17 cellular contexts compared by ENCODE assay signal in genomic region chr16:13005836-13006235, GRCh38.
DNase-seq lines count a peak whose midpoint lies in the region; ATAC-seq and TF ChIP-seq lines count a peak whose summit lies in the region.
"Had no signal": no experiment of that assay in that cellular context is flagged by ENCODE, and none has a peak within 500 bp of the region (broad histone marks: within the 10 kb centered on the region; RNA-seq: fewer than 3 reads in every experiment).

No MANE protein-coding gene starts in this region.

- no peak overlapping the region for H3K27ac ChIP-seq in adrenal gland
- H3K27ac ChIP-seq: C4-2B, GM23248, HL-60, KMS-11 had no signal

- in situ Hi-C loops in ACHN (cut with HindIII; ENCODE audit: low pct_ligation_motif_present, low pct_unique_long_range_greater_than_20kb, low sequenced_read_pairs) = no loop called here

- no peaks in the 10 kb centered on the region for H3K27me3 ChIP-seq in adrenal gland

- no peak overlapping the region for H3K4me3 ChIP-seq in adrenal gland
- H3K4me3 ChIP-seq: GM23248, HAP-1 had no signal

- H3K36me3 ChIP-seq in adrenal gland (replicated peaks in 1 of 2) = no peaks in the 10 kb centered on the region
- H3K36me3 ChIP-seq: HAP-1 had no signal

- ATAC-seq in GM18861 (IDR thresholded peaks at IDR 0.05; ENCODE audit: unreplicated experiment) = no peak
- no peak for ATAC-seq in HG02610 (IDR thresholded peaks at IDR 0.05; ENCODE audit: unreplicated experiment)

- WGBS in adrenal gland, 4 donors = 70 to 85% (median 82%) methylated on average over 9 to 10 of the region's 10 CpGs

- TF ChIP-seq POLR2A in adrenal gland (IDR thresholded peaks at IDR 0.05) = no peak

- H3K9me3 ChIP-seq in adrenal gland (replicated peaks in 1 of 3) = no peaks in the 10 kb centered on the region
- H3K9me3 ChIP-seq: Caco-2, HAP-1 had no signal

- no peak for TF ChIP-seq CTCF in adrenal gland (IDR thresholded peaks at IDR 0.05)

- no peaks in the 10 kb centered on the region for H3K4me1 ChIP-seq in adrenal gland (replicated peaks in 1 of 2)
- H3K4me1 ChIP-seq: Caco-2, HAP-1 had no signal

- intact Hi-C loops in adrenal gland (cut with DNase I) = no loop called here

- peak; percentile 23 for DNase-seq in Ammon's horn (ENCODE audit: low spot score)
- peak; percentile 7 for DNase-seq in RPMI8226
- DNase-seq in glomerular visceral epithelial cell (ENCODE audit: extremely low spot score) = peak; percentile 6
- DNase-seq in occipital lobe (lab: John Stamatoyannopoulos, UW) = peak; percentile 6
- no peak for DNase-seq in ACHN
- DNase-seq in adrenal gland = no peak
- DNase-seq: Caco-2; CD4-positive, alpha-beta T cell; DMS153; GDM1; GM23248 had no signal

Comparison
In these comparisons a context has a peak if more than half of its experiments do, and no peak if none do; other contexts are left out.
1. DNase-seq: peak in Ammon's horn (single experiment), RPMI8226 (single experiment), glomerular visceral epithelial cell (single experiment) and occipital lobe (single experiment); none in ACHN (single experiment) and adrenal gland (0 of 7).